8 cellular contexts compared by ENCODE assay signal in genomic region chr7:36283711-36284130, GRCh38.
DNase-seq lines count a peak whose midpoint lies in the region; ATAC-seq and TF ChIP-seq lines count a peak whose summit lies in the region.

No MANE protein-coding gene starts in this region.

- H3K27me3 ChIP-seq in neuronal stem cell (ENCODE audit: control insufficient read depth in 3 of 3, insufficient read depth in 3 of 3, low read depth in 1 of 3, low read length in 3 of 3) (no peaks in the 10 kb centered on the region), brain microvascular endothelial cell (replicated peaks) (no peaks in the 10 kb centered on the region), A673 (replicated peaks; ENCODE audit: insufficient read depth, low read depth, low read length, poor library complexity) (no peaks in the 10 kb centered on the region)

- intact Hi-C loops in A673 (cut with micrococcal nuclease; ENCODE audit: unreplicated experiment): no loop called here

- H3K79me1 ChIP-seq in neuronal stem cell (ENCODE audit: low read depth, low read length): no peaks in the 10 kb centered on the region

- H3K18ac ChIP-seq in neuronal stem cell (ENCODE audit: low read length): no peak overlapping the region

- no peak overlapping the region for H4K8ac ChIP-seq in neuronal stem cell (ENCODE audit: low read depth, low read length)

- no peak overlapping the region for H3K4me3 Mint-ChIP-seq in activated naive CD4-positive, alpha-beta T cell treated with anti-CD3 and anti-CD28 coated beads, Interleukin-2, amount 10 ng/mL, durations not matched to agents 7 days and 5 days
- H3K4me3 Mint-ChIP-seq in activated naive CD8-positive, alpha-beta T cell treated with anti-CD3 and anti-CD28 coated beads, Interleukin-2, amount 50 U/mL, for 24 hours: no peak overlapping the region

- BruUV-seq in A673 (replicated peaks; lab: Mats Ljungman, UMichigan): no TSS peak

- H3K36me3 ChIP-seq in neuronal stem cell (replicated peaks in 1 of 2; ENCODE audit: control insufficient read depth in 2 of 2, insufficient read depth in 2 of 2, low read length in 2 of 2) (no peaks in the 10 kb centered on the region), brain microvascular endothelial cell (replicated peaks) (no peaks in the 10 kb centered on the region), A673 (ENCODE audit: insufficient read depth, low read length, poor library complexity, severe bottlenecking) (no peaks in the 10 kb centered on the region)

- H2BK5ac ChIP-seq in neuronal stem cell (ENCODE audit: low read length): no peak overlapping the region

- H3K27ac ChIP-seq in neuronal stem cell (replicated peaks; ENCODE audit: low read length) (no peak overlapping the region), brain microvascular endothelial cell (no peak overlapping the region), A673 (ENCODE audit: low read depth, low read length, poor library complexity, severe bottlenecking) (no peak overlapping the region)

- CTCF ChIA-PET in activated naive CD4-positive, alpha-beta T cell treated with anti-CD3 and anti-CD28 coated beads, Interleukin-2, amount 10 ng/mL, durations not matched to agents 7 days and 5 days (lab: Charles Lee): interaction anchor here (0.6 to 1.6 kb wide), 2 partner anchors 11 to 307 kb away, joined by 4 read pairs; no protein-coding TSS in a partner anchor
- CTCF ChIA-PET in A673 (lab: Charles Lee): interaction anchor here (1.5 kb wide), 1 partner anchor 298 kb away, joined by 3 read pairs; no protein-coding TSS in a partner anchor

- peak overlapping the region; percentile 33 for H2AK5ac ChIP-seq in neuronal stem cell (ENCODE audit: low read depth, low read length)

- no peak overlapping the region for H3K23ac ChIP-seq in neuronal stem cell (ENCODE audit: low read depth, low read length, poor library complexity)

- H3K4me1 ChIP-seq in neuronal stem cell (ENCODE audit: control insufficient read depth in 2 of 2, insufficient read depth in 1 of 2, low read depth in 1 of 2, low read length in 2 of 2) (peaks cover 17% of the 10 kb centered on the region in 2 donors), A673 (ENCODE audit: insufficient read depth, low read length, poor library complexity, severe bottlenecking) (peaks cover 27% of the 10 kb centered on the region)

- no peak overlapping the region for H3K4me3 ChIP-seq in neuronal stem cell (ENCODE audit: low read length in 2 of 2)
- H3K4me3 ChIP-seq in brain microvascular endothelial cell (ENCODE audit: low read depth, low read length): no peak overlapping the region
- no peak overlapping the region for H3K4me3 ChIP-seq in A673 (ENCODE audit: low read depth, low read length, poor library complexity, severe bottlenecking)

- H3K9me3 ChIP-seq in neuronal stem cell (replicated peaks in 1 of 2; ENCODE audit: control insufficient read depth in 2 of 2, insufficient read depth in 1 of 2, low read depth in 1 of 2, low read length in 2 of 2) (no peaks in the 10 kb centered on the region), A673 (ENCODE audit: low read depth, low read length, poor library complexity, severe bottlenecking) (no peaks in the 10 kb centered on the region)

- H3K36me3 Mint-ChIP-seq in activated naive CD4-positive, alpha-beta T cell treated with anti-CD3 and anti-CD28 coated beads, Interleukin-2, amount 10 ng/mL, durations not matched to agents 7 days and 5 days: peaks cover 3% of the 10 kb centered on the region
- H3K36me3 Mint-ChIP-seq in activated naive CD8-positive, alpha-beta T cell treated with anti-CD3 and anti-CD28 coated beads, Interleukin-2, amount 50 U/mL, for 24 hours (ENCODE audit: low read depth): no peaks in the 10 kb centered on the region

- peak; percentile 62 for ATAC-seq in HG03378 (IDR thresholded peaks at IDR 0.05; ENCODE audit: unreplicated experiment)
- peak; percentile 33 for ATAC-seq in activated naive CD8-positive, alpha-beta T cell treated with anti-CD3 and anti-CD28 coated beads, Interleukin-2, amount 50 U/mL, for 24 hours

- in situ Hi-C loops in brain microvascular endothelial cell (cut with HindIII; ENCODE audit: low pct_ligation_motif_present, low sequenced_read_pairs): no loop called here

- H3K9ac ChIP-seq in neuronal stem cell (ENCODE audit: low read depth, low read length, poor library complexity): no peak overlapping the region

- no peak overlapping the region for H2BK15ac ChIP-seq in neuronal stem cell (ENCODE audit: low read length)

- no CpG with 5 or more reads among the region's 7 CpGs for WGBS in neuronal stem cell (ENCODE audit: extremely low coverage in 2 of 2, insufficient read length in 2 of 2, insufficient replicate concordance in 1 of 2), 2 donors

- DNase-seq in activated naive CD4-positive, alpha-beta T cell treated with anti-CD3 and anti-CD28 coated beads, Interleukin-2, amount 10 ng/mL, durations not matched to agents 7 days and 5 days: no peak
- no peak for DNase-seq in activated naive CD4-positive, alpha-beta T cell (lab: John Stamatoyannopoulos, UW)
- peak; percentile 26 for DNase-seq in activated naive CD8-positive, alpha-beta T cell treated with anti-CD3 and anti-CD28 coated beads, Interleukin-2, amount 50 U/mL, for 24 hours
- DNase-seq in neuronal stem cell (ENCODE audit: low spot score) (no peak), brain microvascular endothelial cell (no peak), A673 (ENCODE audit: low spot score) (no peak), NCI-H2227 treated with DMSO at 0.1 percent for 48 hours (lab: John Stamatoyannopoulos, UW) (no peak)

- no peak overlapping the region for H3K4ac ChIP-seq in neuronal stem cell (ENCODE audit: low read length)

- no peak overlapping the region for H3K14ac ChIP-seq in neuronal stem cell (ENCODE audit: low read length)

- no peak overlapping the region for H2BK12ac ChIP-seq in neuronal stem cell (ENCODE audit: low read length)

- no peak overlapping the region for H3K4me2 ChIP-seq in neuronal stem cell (ENCODE audit: insufficient read depth, low read length, poor library complexity, severe bottlenecking)

- no peak overlapping the region for H2AFZ ChIP-seq in neuronal stem cell (ENCODE audit: low read length)

- H4K91ac ChIP-seq in neuronal stem cell (ENCODE audit: low read depth, low read length, poor library complexity): no peak overlapping the region

- no peak overlapping the region for H2BK120ac ChIP-seq in neuronal stem cell (ENCODE audit: low read depth, low read length)

- POLR2A ChIA-PET in A673 (lab: Charles Lee; ENCODE audit: low non-redundant PET): no interaction called here

- peaks cover 17% of the 10 kb centered on the region for H3K27me3 Mint-ChIP-seq in activated naive CD4-positive, alpha-beta T cell treated with anti-CD3 and anti-CD28 coated beads, Interleukin-2, amount 10 ng/mL, durations not matched to agents 7 days and 5 days
- no peaks in the 10 kb centered on the region for H3K27me3 Mint-ChIP-seq in activated naive CD8-positive, alpha-beta T cell treated with anti-CD3 and anti-CD28 coated beads, Interleukin-2, amount 50 U/mL, for 24 hours

- TF ChIP-seq CTCF in brain microvascular endothelial cell (IDR thresholded peaks at IDR 0.05; ENCODE audit: low read depth, low read length, missing control alignments) (no peak), A673 (conservative IDR thresholded peaks at IDR 0.05; ENCODE audit: low read depth, low read length) (no peak)

- H3K9me3 Mint-ChIP-seq in activated naive CD4-positive, alpha-beta T cell treated with anti-CD3 and anti-CD28 coated beads, Interleukin-2, amount 10 ng/mL, durations not matched to agents 7 days and 5 days: no peaks in the 10 kb centered on the region
- H3K9me3 Mint-ChIP-seq in activated naive CD8-positive, alpha-beta T cell treated with anti-CD3 and anti-CD28 coated beads, Interleukin-2, amount 50 U/mL, for 24 hours: no peaks in the 10 kb centered on the region

- peak overlapping the region; percentile 22 for H3K27ac Mint-ChIP-seq in activated naive CD4-positive, alpha-beta T cell treated with anti-CD3 and anti-CD28 coated beads, Interleukin-2, amount 10 ng/mL, durations not matched to agents 7 days and 5 days
- no peak overlapping the region for H3K27ac Mint-ChIP-seq in activated naive CD8-positive, alpha-beta T cell treated with anti-CD3 and anti-CD28 coated beads, Interleukin-2, amount 50 U/mL, for 24 hours

- peaks cover 56% of the 10 kb centered on the region for H3K4me1 Mint-ChIP-seq in activated naive CD4-positive, alpha-beta T cell treated with anti-CD3 and anti-CD28 coated beads, Interleukin-2, amount 10 ng/mL, durations not matched to agents 7 days and 5 days
- H3K4me1 Mint-ChIP-seq in activated naive CD8-positive, alpha-beta T cell treated with anti-CD3 and anti-CD28 coated beads, Interleukin-2, amount 50 U/mL, for 24 hours: peaks cover 60% of the 10 kb centered on the region
